ENCODE assay signal across 8 cellular contexts in genomic region chr13:41059896-41060722, GRCh38. TPM values are rescaled to one million over a fixed set of nuclear protein-coding genes. Genes with fewer than 3 reads are reported as not detected.
DNase-seq lines count a peak whose midpoint lies in the region; ATAC-seq and TF ChIP-seq lines count a peak whose summit lies in the region.

No MANE protein-coding gene starts in this region.

- H3K79me2 ChIP-seq in MM.1S (ENCODE audit: low read length) (peaks cover 73% of the 10 kb centered on the region), SK-N-SH (ENCODE audit: insufficient read depth) (peaks cover 79% of the 10 kb centered on the region)

- CTCF ChIA-PET in SK-N-SH (lab: Yijun Ruan, JAX): interaction anchor here (0.7 to 3.3 kb wide), 9 partner anchors 14 to 282 kb away, joined by 3 to 14 read pairs (median 4); partner anchors contain the start of gene SLC25A15

- H3K27me3 ChIP-seq in H7 (ENCODE audit: control insufficient read depth, insufficient read depth, low read length) (no peaks in the 10 kb centered on the region), MM.1S (replicated peaks; ENCODE audit: insufficient read depth, low read length) (no peaks in the 10 kb centered on the region), SK-N-SH (ENCODE audit: insufficient read depth) (no peaks in the 10 kb centered on the region), ovary (no peaks in the 10 kb centered on the region), thymus (ENCODE audit: control insufficient read depth, insufficient read depth) (no peaks in the 10 kb centered on the region)

- POLR2A ChIA-PET in SK-N-SH (lab: Yijun Ruan, JAX): interaction anchor here (0.6 to 2.8 kb wide), 5 partner anchors 9 to 271 kb away, joined by 3 to 7 read pairs (median 3); partner anchors contain the start of genes KBTBD6 and SLC25A15

- H3K36me3 ChIP-seq in H7 (replicated peaks; ENCODE audit: control insufficient read depth, insufficient read depth, low read length) (peaks cover 2% of the 10 kb centered on the region), MM.1S (replicated peaks; ENCODE audit: insufficient read depth, low read length) (no peaks in the 10 kb centered on the region), SK-N-SH (replicated peaks in 1 of 2; ENCODE audit: control insufficient read depth in 1 of 2, insufficient read depth in 2 of 2, low read length in 1 of 2) (peaks cover 15 to 20% of the 10 kb centered on the region in 2 experiments), ovary (no peaks in the 10 kb centered on the region), thymus (ENCODE audit: control insufficient read depth, insufficient read depth) (no peaks in the 10 kb centered on the region)

- 0 out of 2 replicates have a peak overlapping the region, but pooled peaks have one; percentile 38 for H2AFZ ChIP-seq in MM.1S (ENCODE audit: low read length)
- H2AFZ ChIP-seq in SK-N-SH (ENCODE audit: low read depth): peak overlapping the region; percentile 72

- intact Hi-C loops in Right ventricle myocardium inferior (cut with DNase I): loop anchor here (1.0 to 10.0 kb wide), 6 partner anchors 48 to 273 kb away; partner anchors contain the start of genes KBTBD6, NAA16 and SLC25A15
- intact Hi-C loops in ovary (cut with DNase I): loop anchor here (5.0 to 10.0 kb wide), 6 partner anchors 65 to 275 kb away; partner anchors contain the start of gene SLC25A15 (in 2 of the 4)

- TF ChIP-seq EP300 in SK-N-SH (IDR thresholded peaks at IDR 0.05; ENCODE audit: borderline replicate concordance in 1 of 2, low read depth in 1 of 2, low read length in 1 of 2) (no peak; a peak in 1 of 4 replicates), ovary (IDR thresholded peaks at IDR 0.05) (no peak)

- no peaks in the 10 kb centered on the region for H3K9me3 Mint-ChIP-seq in activated naive CD4-positive, alpha-beta T cell treated with anti-CD3 and anti-CD28 coated beads, Interleukin-2, amount 50 U/mL, for 72 hours

- H3K9me3 ChIP-seq in MM.1S (replicated peaks; ENCODE audit: insufficient read depth, low read length): no peaks in the 10 kb centered on the region
- no peaks in the 10 kb centered on the region for H3K9me3 ChIP-seq in SK-N-SH
- H3K9me3 ChIP-seq in ovary: no peaks in the 10 kb centered on the region
- peaks cover 1% of the 10 kb centered on the region for H3K9me3 ChIP-seq in thymus (ENCODE audit: control insufficient read depth)

- WGBS in SK-N-SH (ENCODE audit: low lambda C conversion rate): 1% methylated on average over 42 of the region's 64 CpGs
- WGBS in ovary, 3 donors: 0 to 1% (median 0%) methylated on average over 64 of the region's 64 CpGs
- under 1% methylated on average over 64 of the region's 64 CpGs for WGBS in thymus

- H3F3A ChIP-seq in MM.1S (ENCODE audit: insufficient read depth, low read length) (peaks cover 25% of the 10 kb centered on the region), SK-N-SH (replicated peaks; ENCODE audit: insufficient read depth) (peaks cover 32% of the 10 kb centered on the region)

- no peaks in the 10 kb centered on the region for H4K20me1 ChIP-seq in MM.1S (ENCODE audit: insufficient read depth, low read length)
- peaks cover 2% of the 10 kb centered on the region for H4K20me1 ChIP-seq in SK-N-SH (ENCODE audit: insufficient read depth)

- H3K4me1 ChIP-seq in MM.1S (ENCODE audit: low read length) (peaks cover 7% of the 10 kb centered on the region; the same call in 1 of the 2 replicates), SK-N-SH (ENCODE audit: control insufficient read depth in 1 of 2, insufficient read depth in 2 of 2, low read depth in 1 of 2, low read length in 1 of 2) (peaks cover 8 to 12% of the 10 kb centered on the region in 2 experiments; a peak in 3 of 4 replicates), ovary (ENCODE audit: insufficient read depth) (peaks cover 7% of the 10 kb centered on the region), thymus (ENCODE audit: control insufficient read depth, insufficient read depth, low read length) (peaks cover 12% of the 10 kb centered on the region)

- H3K4me3 ChIP-seq in H7 (ENCODE audit: insufficient read depth, low read depth, low read length) (peak overlapping the region; percentile 87), MM.1S (ENCODE audit: low read length) (peak overlapping the region; percentile 84), SK-N-SH (ENCODE audit: low read depth in 2 of 2, low read length in 1 of 2) (peak overlapping the region; percentile 88 to 91), ovary (peak overlapping the region; percentile 60), thymus (ENCODE audit: low read length) (peak overlapping the region; percentile 92)

- peak overlapping the region; percentile 98 to 100 for H3K27ac Mint-ChIP-seq in activated naive CD4-positive, alpha-beta T cell treated with anti-CD3 and anti-CD28 coated beads, Interleukin-2, amount 50 U/mL, for 72 hours

- TF ChIP-seq CTCF in MM.1S (IDR thresholded peaks at IDR 0.05; ENCODE audit: low read length) (peak; percentile 13; the same call in 1 of the 2 replicates), SK-N-SH (IDR thresholded peaks at IDR 0.05) (peak; percentile 49), ovary (IDR thresholded peaks at IDR 0.05) (peak in 2 of 3 donors; percentile 2 to 48)

- peak overlapping the region; percentile 66 for H3K4me2 ChIP-seq in MM.1S (ENCODE audit: low read depth, low read length)
- H3K4me2 ChIP-seq in SK-N-SH: peak overlapping the region; percentile 84

- ATAC-seq in activated naive CD4-positive, alpha-beta T cell treated with anti-CD3 and anti-CD28 coated beads, Interleukin-2, amount 50 U/mL, for 72 hours: peak; percentile 45 to 55
- ATAC-seq in Right ventricle myocardium inferior: peak; percentile 78

- H3K27ac ChIP-seq in MM.1S (ENCODE audit: low read length) (peak overlapping the region; percentile 89), SK-N-SH (ENCODE audit: low read depth in 2 of 2, low read length in 1 of 2) (peak overlapping the region; percentile 96 to 99), ovary (peak overlapping the region; percentile 97 to 98), thymus (ENCODE audit: low read depth) (peak overlapping the region; percentile 97)

- peak; percentile 95 for DNase-seq in GDM1 (lab: John Stamatoyannopoulos, UW)
- peak; percentile 89 for DNase-seq in H7
- DNase-seq in MM.1S: peak; percentile 67
- DNase-seq in SK-N-SH: peak; percentile 87
- peak; percentile 69 to 88 for DNase-seq in activated naive CD4-positive, alpha-beta T cell treated with anti-CD3 and anti-CD28 coated beads, Interleukin-2, amount 50 U/mL, for 72 hours (ENCODE audit: low spot score in 2 of 2)
- DNase-seq in Right ventricle myocardium inferior (ENCODE audit: missing footprints): peak; percentile 95
- peak; percentile 88 to 94 (median 91) for DNase-seq in ovary

- H3K9ac ChIP-seq in MM.1S (ENCODE audit: low read length): peak overlapping the region; percentile 71
- peak overlapping the region; percentile 97 for H3K9ac ChIP-seq in SK-N-SH

- H3K36me3 Mint-ChIP-seq in activated naive CD4-positive, alpha-beta T cell treated with anti-CD3 and anti-CD28 coated beads, Interleukin-2, amount 50 U/mL, for 72 hours: peaks cover 9 to 21% of the 10 kb centered on the region in 2 donors

- no peaks in the 10 kb centered on the region for H3K9me2 ChIP-seq in MM.1S (replicated peaks; ENCODE audit: insufficient read depth, low read length)
- no peaks in the 10 kb centered on the region for H3K9me2 ChIP-seq in SK-N-SH

- no peak for TF ChIP-seq RAD21 in SK-N-SH (IDR thresholded peaks at IDR 0.05; ENCODE audit: low read length)

- TF ChIP-seq POLR2A in ovary (IDR thresholded peaks at IDR 0.05): peak; percentile 66

TF ChIP-seq in SK-N-SH, 30 proteins besides CTCF, POLR2A, EP300 and RAD21 (continues in another document):
- TF ChIP-seq TCF12 (IDR thresholded peaks at IDR 0.05): peak; percentile 33; the same call in 1 of the 2 replicates
- TF ChIP-seq FOSL2 (IDR thresholded peaks at IDR 0.05; ENCODE audit: borderline replicate concordance, low read depth): no peak
- no peak for TF ChIP-seq SMC3 (IDR thresholded peaks at IDR 0.05; ENCODE audit: low read depth, low read length)
- TF ChIP-seq MEF2A (IDR thresholded peaks at IDR 0.05; ENCODE audit: borderline replicate concordance, low read depth): no peak
- TF ChIP-seq RCOR1 (IDR thresholded peaks at IDR 0.05; ENCODE audit: low read length): no peak
- TF ChIP-seq ELF1 (IDR thresholded peaks at IDR 0.05): peak; percentile 47; the same call in 1 of the 2 replicates
- TF ChIP-seq FOXM1 (IDR thresholded peaks at IDR 0.05; ENCODE audit: low read depth): 0 out of 2 replicates have a peak, but pooled peaks have one; percentile 15
- TF ChIP-seq MAX (IDR thresholded peaks at IDR 0.05; ENCODE audit: low read depth): peak; percentile 50
- no peak for TF ChIP-seq NFIC (IDR thresholded peaks at IDR 0.05; ENCODE audit: borderline replicate concordance)
- no peak; the same call in 1 of the 2 replicates for TF ChIP-seq TAF1 (IDR thresholded peaks at IDR 0.05; ENCODE audit: borderline replicate concordance, low read depth, low read length)
- TF ChIP-seq GABPA (IDR thresholded peaks at IDR 0.05; ENCODE audit: low read depth): no peak
- TF ChIP-seq POLR2AphosphoS5 (IDR thresholded peaks at IDR 0.05; ENCODE audit: low read depth, low read length): peak; percentile 49
- no peak for TF ChIP-seq RFX5 (IDR thresholded peaks at IDR 0.05; ENCODE audit: low read length)

RNA-seq across cellular contexts. Expression of gene WBP4, which starts 1.2 kb away (rescaled TPM):
- total RNA-seq in H7 (2014; rRNA removed; shearing (Covaris generic)): 6.6 and 9.2 TPM in 2 replicates
- polyA plus RNA-seq in SK-N-SH (2012; rRNA removed) (6.4 and 6.8 TPM in 2 replicates), ovary (10 to 100 TPM; 11.4 to 13.2 TPM), thymus (16.6 TPM)
- 8.6 and 12.8 TPM in 2 replicates for polyA plus RNA-seq in SK-N-SH (2012; cell fraction: cytosol; rRNA removed)
- 2.5 and 6.0 TPM in 2 replicates for polyA plus RNA-seq in SK-N-SH (2012; cell fraction: nucleus; rRNA removed)
- 10 to 100 TPM in 1 of 2 donors, 1 to 10 TPM in 1; 5.5 to 11.4 TPM for total RNA-seq in activated naive CD4-positive, alpha-beta T cell treated with anti-CD3 and anti-CD28 coated beads, Interleukin-2, amount 50 U/mL, for 72 hours
- total RNA-seq in Right ventricle myocardium inferior (20.3 TPM), ovary (10 to 100 TPM in 3 of 7 donors, 1 to 10 TPM in 4; 7.5 to 10.8 (median 9.8) TPM)

RNA-seq across cellular contexts. Expression of gene ELF1, which starts 41.0 kb away (rescaled TPM):
- total RNA-seq in H7 (2014; rRNA removed; shearing (Covaris generic)): 18.6 and 19.1 TPM in 2 replicates
- polyA plus RNA-seq in SK-N-SH (2012; rRNA removed): 11.1 and 11.6 TPM in 2 replicates
- polyA plus RNA-seq in SK-N-SH (2012; cell fraction: cytosol; rRNA removed): 12.5 and 13.6 TPM in 2 replicates
- polyA plus RNA-seq in SK-N-SH (2012; cell fraction: nucleus; rRNA removed): 6.1 and 12.7 TPM in 2 replicates
- total RNA-seq in activated naive CD4-positive, alpha-beta T cell treated with anti-CD3 and anti-CD28 coated beads, Interleukin-2, amount 50 U/mL, for 72 hours: 10 to 100 TPM; 62.0 to 86.2 TPM
- total RNA-seq in Right ventricle myocardium inferior: 36.7 TPM
- total RNA-seq in ovary: 10 to 100 TPM; 41.0 to 53.2 (median 47.7) TPM
- polyA plus RNA-seq in ovary: 10 to 100 TPM; 28.5 to 49.3 TPM
- 64.2 TPM for polyA plus RNA-seq in thymus

Comparison
In these comparisons a context has a peak if more than half of its experiments do, and no peak if none do; other contexts are left out.
1. Peak in every context shown above with its lines: DNase-seq, ATAC-seq, H3K4me3 ChIP-seq and H3K27ac ChIP-seq.